In the genomic region with DNA sequence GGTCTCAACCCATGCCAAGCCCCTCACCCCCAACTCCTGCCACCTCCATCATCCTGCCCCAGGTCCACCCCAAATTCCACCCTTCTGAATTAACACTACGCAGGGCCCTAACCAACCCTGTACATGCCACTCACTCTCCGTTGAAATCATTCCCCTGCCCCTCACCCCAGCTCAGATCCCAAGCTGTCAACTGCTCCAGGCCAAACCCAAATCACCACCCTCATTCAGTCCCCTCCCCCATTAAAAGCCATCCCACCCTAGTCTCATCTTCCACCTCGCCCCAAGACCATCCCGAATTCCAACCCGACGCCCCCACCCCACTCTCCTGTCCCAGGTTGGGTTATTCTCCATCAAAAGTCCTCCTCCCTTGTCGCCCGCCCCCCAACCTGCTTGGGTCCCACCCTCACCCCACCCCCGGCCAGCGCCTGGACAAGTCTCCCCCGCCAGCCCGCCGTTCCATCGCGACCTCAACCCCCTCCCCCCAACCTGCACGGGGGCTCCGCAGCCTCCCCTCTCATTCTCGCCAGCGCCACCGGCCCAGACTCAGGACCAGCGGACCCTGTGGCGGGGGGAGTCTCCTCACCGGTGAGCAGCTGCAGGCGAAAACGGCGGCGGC, we compare ENCODE assay signal across 8 cellular contexts. TPM values are rescaled to one million over a fixed set of nuclear protein-coding genes. Genes with fewer than 3 reads are reported as not detected.
DNase-seq lines count a peak whose midpoint lies in the region; ATAC-seq and TF ChIP-seq lines count a peak whose summit lies in the region.

No MANE protein-coding gene starts in this region.

- no peaks in the 10 kb centered on the region for H3K27me3 ChIP-seq in NT2/D1 (ENCODE audit: insufficient read depth, insufficient read length)
- no peaks in the 10 kb centered on the region for H3K27me3 ChIP-seq in effector memory CD4-positive, alpha-beta T cell (replicated peaks; ENCODE audit: control insufficient read depth, insufficient read depth, low read length, poor library complexity, severe bottlenecking)
- H3K27me3 ChIP-seq in naive thymus-derived CD4-positive, alpha-beta T cell (ENCODE audit: control insufficient read depth in 2 of 2, insufficient read depth in 2 of 2, low read length in 2 of 2), result no peaks in the 10 kb centered on the region

- no peaks in the 10 kb centered on the region for H3K36me3 ChIP-seq in NT2/D1 (ENCODE audit: insufficient read depth, insufficient read length, low read length)
- H3K36me3 ChIP-seq in effector memory CD4-positive, alpha-beta T cell (ENCODE audit: control insufficient read depth, insufficient read depth, low read length), result no peaks in the 10 kb centered on the region
- H3K36me3 ChIP-seq in naive thymus-derived CD4-positive, alpha-beta T cell (ENCODE audit: control insufficient read depth in 2 of 3, insufficient read depth in 3 of 3, low read length in 3 of 3), result peaks cover 0 to 8% (median 0%) of the 10 kb centered on the region in 3 experiments

- H3K9me3 ChIP-seq in NT2/D1 (ENCODE audit: insufficient read depth, low read length), result no peaks in the 10 kb centered on the region
- H3K9me3 ChIP-seq in effector memory CD4-positive, alpha-beta T cell (ENCODE audit: control insufficient read depth, low read length), result no peaks in the 10 kb centered on the region
- H3K9me3 ChIP-seq in naive thymus-derived CD4-positive, alpha-beta T cell (ENCODE audit: control insufficient read depth in 2 of 3, low read length in 3 of 3), result no peaks in the 10 kb centered on the region

- peaks cover 4% of the 10 kb centered on the region for H3K4me1 ChIP-seq in NT2/D1 (ENCODE audit: insufficient read depth, insufficient read length)
- H3K4me1 ChIP-seq in effector memory CD4-positive, alpha-beta T cell (ENCODE audit: control insufficient read depth, insufficient read depth, low read length, poor library complexity, severe bottlenecking), result peaks cover 11% of the 10 kb centered on the region
- H3K4me1 ChIP-seq in naive thymus-derived CD4-positive, alpha-beta T cell (ENCODE audit: control insufficient read depth in 2 of 2, insufficient read depth in 2 of 2, low read length in 2 of 2), result peaks cover 12 to 13% of the 10 kb centered on the region in 2 donors

- H3K4me3 ChIP-seq in GM12865 (ENCODE audit: low read depth, low read length), result peak overlapping the region; percentile 93
- peak overlapping the region; percentile 45 for H3K4me3 ChIP-seq in NT2/D1 (ENCODE audit: insufficient read length, low read depth)
- H3K4me3 ChIP-seq in effector memory CD4-positive, alpha-beta T cell (ENCODE audit: insufficient read depth, low read depth, low read length, poor library complexity, severe bottlenecking), result peak overlapping the region; percentile 80
- H3K4me3 ChIP-seq in naive thymus-derived CD4-positive, alpha-beta T cell (ENCODE audit: low read length), result peak overlapping the region; percentile 71

- H3K9me3 Mint-ChIP-seq in naive thymus-derived CD4-positive, alpha-beta T cell, result no peaks in the 10 kb centered on the region

- H3K27me3 Mint-ChIP-seq in naive thymus-derived CD4-positive, alpha-beta T cell, result peaks cover 0 to 2% (median 0%) of the 10 kb centered on the region in 5 donors

- CTCF ChIA-PET in naive thymus-derived CD4-positive, alpha-beta T cell (lab: Charles Lee), result no interaction called here

- TF ChIP-seq CTCF in GM12865 (IDR thresholded peaks at IDR 0.05; ENCODE audit: insufficient read depth, low read depth, low read length, missing control alignments), result no peak

- DNase-seq in GM12865 (ENCODE audit: low read depth) (peak; percentile 5), NT2/D1 (ENCODE audit: low read depth, low spot score) (no peak), NCI-H1105 (lab: John Stamatoyannopoulos, UW) (no peak), left colon (no peak)
- DNase-seq in effector memory CD4-positive, alpha-beta T cell, result no peak
- no peak for DNase-seq in naive thymus-derived CD4-positive, alpha-beta T cell

- no peak for ATAC-seq in naive thymus-derived CD4-positive, alpha-beta T cell
- ATAC-seq in HG03108 (IDR thresholded peaks at IDR 0.05; ENCODE audit: unreplicated experiment) (no peak), HG02981 (IDR thresholded peaks at IDR 0.05; ENCODE audit: unreplicated experiment) (no peak), left colon (no peak)

- peaks cover 0 to 10% (median 0%) of the 10 kb centered on the region in 5 donors for H3K36me3 Mint-ChIP-seq in naive thymus-derived CD4-positive, alpha-beta T cell

- peak overlapping the region; percentile 61 for H3K9ac ChIP-seq in NT2/D1 (ENCODE audit: insufficient read length, low read depth)

- POLR2A ChIA-PET in naive thymus-derived CD4-positive, alpha-beta T cell (lab: Charles Lee), result interaction anchor here (1.7 kb wide), 1 partner anchor 164 kb away, joined by 8 read pairs; a partner anchor contains a TSS

- H3K27ac Mint-ChIP-seq in naive thymus-derived CD4-positive, alpha-beta T cell, result peak overlapping the region; percentile 85 to 97 (median 94)

- peak overlapping the region; percentile 90 to 97 (median 95) for H3K4me3 Mint-ChIP-seq in naive thymus-derived CD4-positive, alpha-beta T cell

- H3K27ac ChIP-seq in effector memory CD4-positive, alpha-beta T cell (ENCODE audit: insufficient read depth, low read length, poor library complexity, severe bottlenecking), result peak overlapping the region; percentile 80
- H3K27ac ChIP-seq in naive thymus-derived CD4-positive, alpha-beta T cell (ENCODE audit: low read depth, low read length), result peak overlapping the region; percentile 87

- H3K4me1 Mint-ChIP-seq in naive thymus-derived CD4-positive, alpha-beta T cell, result peaks cover 19 to 51% (median 47%) of the 10 kb centered on the region in 7 donors

- intact Hi-C loops in naive thymus-derived CD4-positive, alpha-beta T cell (cut with micrococcal nuclease), result loop anchor here (5.0 to 10.0 kb wide), 7 partner anchors 60 to 897 kb away; a partner anchor contains a TSS
- intact Hi-C loops in left colon (cut with DNase I, micrococcal nuclease), result no loop called here

RNA-seq across cellular contexts. Expression of a gene that starts 0.5 kb away (rescaled TPM):
- 10 to 100 TPM; 18.4 to 33.0 (median 25.2) TPM for total RNA-seq in naive thymus-derived CD4-positive, alpha-beta T cell
- 1 to 10 TPM; 3.3 to 3.7 TPM for polyA plus RNA-seq in naive thymus-derived CD4-positive, alpha-beta T cell
- total RNA-seq in left colon, result 10 to 100 TPM; 18.8 to 23.3 TPM

RNA-seq across cellular contexts. Expression of a gene that starts 48.9 kb away (rescaled TPM):
- 10 to 100 TPM in 4 of 5 experiments, 1 to 10 TPM in 1; 3.2 to 92.9 (median 67.7) TPM for total RNA-seq in naive thymus-derived CD4-positive, alpha-beta T cell
- polyA plus RNA-seq in naive thymus-derived CD4-positive, alpha-beta T cell, result 100 to 1,000 TPM; 157 to 172 TPM
- 10 to 100 TPM; 11.9 to 15.7 TPM for total RNA-seq in left colon

Comparison
In these comparisons a context has a peak if more than half of its experiments do, and no peak if none do; other contexts are left out.
1. intact Hi-C loops: an anchor here in naive thymus-derived CD4-positive, alpha-beta T cell (5.0 to 10.0 kb wide); none called in left colon.